ENCODE assay signal across 13 cellular contexts in the genomic region with DNA sequence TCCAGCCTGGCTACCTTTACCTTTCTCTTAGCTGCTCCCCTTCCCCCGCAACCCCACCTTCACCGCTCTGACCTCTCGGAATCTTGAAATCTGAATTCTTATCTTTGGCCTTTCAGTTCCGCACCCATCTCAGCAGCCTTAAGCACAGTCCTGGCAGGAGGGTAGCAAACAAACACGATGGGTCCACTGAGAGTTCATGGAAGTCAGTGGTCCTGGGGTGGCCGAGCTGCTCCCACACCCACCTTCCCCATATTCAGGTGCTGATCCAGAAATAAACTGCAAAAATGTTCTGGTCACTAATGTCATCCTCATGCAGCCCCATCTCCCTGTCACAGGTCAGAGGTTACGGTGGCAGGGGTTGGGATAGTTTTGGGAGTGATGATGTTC.
"Had no signal": no experiment of that assay in that cellular context is flagged by ENCODE, and none has a peak within 500 bp of the region (broad histone marks: within the 10 kb centered on the region; RNA-seq: fewer than 3 reads in every experiment).

No MANE protein-coding gene starts in this region.

- H3K36me3 ChIP-seq: brain microvascular endothelial cell had no signal

- H3K27ac Mint-ChIP-seq: activated CD4-positive, alpha-beta T cell treated with anti-CD3 and anti-CD28 coated beads, Interleukin-2, amount 10 ng/mL, durations not matched to agents 24 days and 14 days; activated naive CD4-positive, alpha-beta T cell treated with anti-CD3 and anti-CD28 coated beads for 36 hours; activated naive CD8-positive, alpha-beta T cell treated with anti-CD3 and anti-CD28 coated beads for 36 hours; activated T-helper 17 cell treated with anti-CD3 and anti-CD28 coated beads, Interleukin-2, amount 50 U/mL, for 72 hours; T-cell; T-helper 17 cell had no signal

- FAIRE-seq: RCC 7860 had no signal

- H3K27me3 Mint-ChIP-seq: activated CD4-positive, alpha-beta T cell treated with anti-CD3 and anti-CD28 coated beads, Interleukin-2, amount 10 ng/mL, durations not matched to agents 24 days and 14 days; activated naive CD8-positive, alpha-beta T cell treated with anti-CD3 and anti-CD28 coated beads for 36 hours; activated T-helper 17 cell treated with anti-CD3 and anti-CD28 coated beads, Interleukin-2, amount 50 U/mL, for 72 hours had no signal

- H3K4me3 ChIP-seq: K562, PC-9 had no signal

- H3K36me3 Mint-ChIP-seq: activated naive CD8-positive, alpha-beta T cell treated with anti-CD3 and anti-CD28 coated beads for 36 hours; T-cell had no signal

- H3K4me1 Mint-ChIP-seq: activated CD4-positive, alpha-beta T cell treated with anti-CD3 and anti-CD28 coated beads, Interleukin-2, amount 10 ng/mL, durations not matched to agents 24 days and 14 days; activated naive CD8-positive, alpha-beta T cell treated with anti-CD3 and anti-CD28 coated beads for 36 hours; activated T-helper 17 cell treated with anti-CD3 and anti-CD28 coated beads, Interleukin-2, amount 50 U/mL, for 72 hours had no signal

- H3K27me3 ChIP-seq: brain microvascular endothelial cell had no signal

- H3K27ac ChIP-seq: brain microvascular endothelial cell, PC-9, RWPE1, VCaP had no signal

- DNase-seq: NCI-H187 treated with DMSO at 0.1 percent for 48 hours had no signal

- H3K9me3 Mint-ChIP-seq: activated CD4-positive, alpha-beta T cell treated with anti-CD3 and anti-CD28 coated beads, Interleukin-2, amount 10 ng/mL, durations not matched to agents 24 days and 14 days; activated naive CD4-positive, alpha-beta T cell treated with anti-CD3 and anti-CD28 coated beads for 36 hours; activated naive CD8-positive, alpha-beta T cell treated with anti-CD3 and anti-CD28 coated beads for 36 hours; activated T-helper 17 cell treated with anti-CD3 and anti-CD28 coated beads, Interleukin-2, amount 50 U/mL, for 72 hours; T-cell had no signal

- H3K4me3 Mint-ChIP-seq: activated CD4-positive, alpha-beta T cell treated with anti-CD3 and anti-CD28 coated beads, Interleukin-2, amount 10 ng/mL, durations not matched to agents 24 days and 14 days; activated naive CD4-positive, alpha-beta T cell treated with anti-CD3 and anti-CD28 coated beads for 36 hours; activated naive CD8-positive, alpha-beta T cell treated with anti-CD3 and anti-CD28 coated beads for 36 hours; activated T-helper 17 cell treated with anti-CD3 and anti-CD28 coated beads, Interleukin-2, amount 50 U/mL, for 72 hours; T-cell; T-helper 17 cell had no signal
